Comparison of ENCODE assay signal across 21 cellular contexts in genomic region chr3:124157748-124158147, GRCh38.
DNase-seq lines count a peak whose midpoint lies in the region; ATAC-seq and TF ChIP-seq lines count a peak whose summit lies in the region.
"Had no signal": no experiment of that assay in that cellular context is flagged by ENCODE, and none has a peak within 500 bp of the region (broad histone marks: within the 10 kb centered on the region; RNA-seq: fewer than 3 reads in every experiment).

No MANE protein-coding gene starts in this region.

- no peaks in the 10 kb centered on the region for H3K36me3 ChIP-seq in SK-N-SH (replicated peaks in 1 of 2; ENCODE audit: control insufficient read depth in 1 of 2, insufficient read depth in 2 of 2, low read length in 1 of 2)
- no peaks in the 10 kb centered on the region for H3K36me3 ChIP-seq in ascending aorta
- no peaks in the 10 kb centered on the region for H3K36me3 ChIP-seq in iPS-15b (ENCODE audit: control insufficient read depth, insufficient read depth, low read length)
- H3K36me3 ChIP-seq: BLaER1 treated with 17β-estradiol and CSF1 and Interleukin-3, amounts not matched to agents 10 nM and 100 nM; Peyer's patch; SJCRH30 had no signal

- TF ChIP-seq EP300 in SK-N-SH (IDR thresholded peaks at IDR 0.05; ENCODE audit: borderline replicate concordance in 1 of 2, low read depth in 1 of 2, low read length in 1 of 2): no peak

- POLR2A ChIA-PET in SK-N-SH (lab: Yijun Ruan, JAX): interaction anchor here (1.1 kb wide), 1 partner anchor 17 kb away, joined by 6 read pairs; no protein-coding TSS in a partner anchor

- no peaks in the 10 kb centered on the region for H3K9me2 ChIP-seq in SK-N-SH

- H3K27ac ChIP-seq in SK-N-SH (ENCODE audit: low read depth in 2 of 2, low read length in 1 of 2): peak overlapping the region in 1 of 2 experiments; percentile 97; a peak in 2 of 4 replicates
- H3K27ac ChIP-seq in ascending aorta: peak overlapping the region; percentile 3 to 52
- H3K27ac ChIP-seq: 22Rv1; BLaER1 treated with 17β-estradiol and CSF1 and Interleukin-3, amounts not matched to agents 10 nM and 100 nM; Peyer's patch; SJCRH30 had no signal

- ATAC-seq in SK-N-SH treated with all-trans-retinoic acid at 6 μM for 48 hours (peak; percentile 38), GM21619 (IDR thresholded peaks at IDR 0.05; ENCODE audit: unreplicated experiment) (no peak)
- no peak for ATAC-seq in activated naive CD4-positive, alpha-beta T cell treated with anti-CD3 and anti-CD28 coated beads, Interleukin-2, amount 50 U/mL, for 72 hours
- ATAC-seq: HepG2 had no signal

- H3K79me2 ChIP-seq in SK-N-SH (ENCODE audit: insufficient read depth): no peaks in the 10 kb centered on the region

- peaks cover 0 to 27% of the 10 kb centered on the region in 2 experiments; a peak in 2 of 4 replicates for H3K4me1 ChIP-seq in SK-N-SH (ENCODE audit: control insufficient read depth in 1 of 2, insufficient read depth in 2 of 2, low read depth in 1 of 2, low read length in 1 of 2)
- peaks cover 19 to 47% of the 10 kb centered on the region in 2 donors for H3K4me1 ChIP-seq in ascending aorta
- peaks cover 23% of the 10 kb centered on the region for H3K4me1 ChIP-seq in iPS-15b (ENCODE audit: control insufficient read depth, insufficient read depth, low read length)
- H3K4me1 ChIP-seq: Peyer's patch, SJCRH30 had no signal

- no peak overlapping the region for H3K27ac Mint-ChIP-seq in activated naive CD4-positive, alpha-beta T cell treated with anti-CD3 and anti-CD28 coated beads, Interleukin-2, amount 50 U/mL, for 72 hours
- H3K27ac Mint-ChIP-seq in activated CD4-positive, alpha-beta T cell treated with anti-CD3 and anti-CD28 coated beads, Interleukin-2, amount 10 ng/mL, durations not matched to agents 24 days and 14 days: no peak overlapping the region
- H3K27ac Mint-ChIP-seq: CD8-positive, alpha-beta memory T cell had no signal

- H3K27me3 ChIP-seq in SK-N-SH (ENCODE audit: insufficient read depth) (no peaks in the 10 kb centered on the region), ascending aorta (no peaks in the 10 kb centered on the region), iPS-15b (ENCODE audit: control insufficient read depth, insufficient read depth, low read length) (no peaks in the 10 kb centered on the region)
- H3K27me3 ChIP-seq: BLaER1 treated with 17β-estradiol and CSF1 and Interleukin-3, amounts not matched to agents 10 nM and 100 nM; Peyer's patch; SJCRH30 had no signal

- intact Hi-C loops in ascending aorta (cut with DNase I): no loop called here
- intact Hi-C loops in activated CD4-positive, alpha-beta T cell treated with anti-CD3 and anti-CD28 coated beads, Interleukin-2, amount 10 ng/mL, durations not matched to agents 24 days and 14 days (cut with micrococcal nuclease): no loop called here

- no peak for TF ChIP-seq RAD21 in SK-N-SH (IDR thresholded peaks at IDR 0.05; ENCODE audit: low read length)

- no peaks in the 10 kb centered on the region for H3K27me3 Mint-ChIP-seq in activated CD4-positive, alpha-beta T cell treated with anti-CD3 and anti-CD28 coated beads, Interleukin-2, amount 10 ng/mL, durations not matched to agents 24 days and 14 days

- H3K9me3 ChIP-seq in SK-N-SH (no peaks in the 10 kb centered on the region), ascending aorta (no peaks in the 10 kb centered on the region), iPS-15b (ENCODE audit: control insufficient read depth, insufficient read depth, low read length) (no peaks in the 10 kb centered on the region)
- H3K9me3 ChIP-seq: Peyer's patch, SJCRH30 had no signal

- CTCF ChIA-PET in SK-N-SH (lab: Yijun Ruan, JAX): interaction anchor here (1.2 to 2.2 kb wide), 4 partner anchors 15 to 142 kb away, joined by 3 to 7 read pairs (median 5); no protein-coding TSS in a partner anchor

- H3K4me3 ChIP-seq in SK-N-SH (ENCODE audit: low read depth in 2 of 2, low read length in 1 of 2) (no peak overlapping the region), ascending aorta (no peak overlapping the region), iPS-15b (ENCODE audit: low read depth, low read length) (peak overlapping the region; percentile 30)
- H3K4me3 ChIP-seq: BLaER1 treated with 17β-estradiol and CSF1 and Interleukin-3, amounts not matched to agents 10 nM and 100 nM; Peyer's patch; SJCRH30 had no signal

- 54% methylated on average over 3 of the region's 3 CpGs for WGBS in SK-N-SH (ENCODE audit: low lambda C conversion rate)

- H3K9me3 Mint-ChIP-seq in activated naive CD4-positive, alpha-beta T cell treated with anti-CD3 and anti-CD28 coated beads, Interleukin-2, amount 50 U/mL, for 72 hours: no peaks in the 10 kb centered on the region
- no peaks in the 10 kb centered on the region for H3K9me3 Mint-ChIP-seq in activated CD4-positive, alpha-beta T cell treated with anti-CD3 and anti-CD28 coated beads, Interleukin-2, amount 10 ng/mL, durations not matched to agents 24 days and 14 days

- H3K4me2 ChIP-seq in SK-N-SH: no peak overlapping the region

- no peak for TF ChIP-seq CTCF in SK-N-SH (IDR thresholded peaks at IDR 0.05)
- no peak for TF ChIP-seq CTCF in ascending aorta (IDR thresholded peaks at IDR 0.05)

- H3K4me3 Mint-ChIP-seq in activated CD4-positive, alpha-beta T cell treated with anti-CD3 and anti-CD28 coated beads, Interleukin-2, amount 10 ng/mL, durations not matched to agents 24 days and 14 days: no peak overlapping the region

- DNase-seq in SK-N-SH (no peak), ascending aorta (ENCODE audit: low spot score in 2 of 2) (no peak), RKO (ENCODE audit: low spot score) (no peak)
- no peak for DNase-seq in activated naive CD4-positive, alpha-beta T cell treated with anti-CD3 and anti-CD28 coated beads, Interleukin-2, amount 50 U/mL, for 72 hours (ENCODE audit: low spot score in 2 of 2)
- DNase-seq in activated CD4-positive, alpha-beta T cell treated with anti-CD3 and anti-CD28 coated beads, Interleukin-2, amount 10 ng/mL, durations not matched to agents 24 days and 14 days: no peak
- DNase-seq: ACHN; Calu3; CD8-positive, alpha-beta memory T cell; DMS153; KBM-7; NCI-H1092; NCI-H1436 treated with DMSO at 0.1 percent for 48 hours; NCI-H1930; Peyer's patch; SJCRH30 had no signal

- peaks cover 5% of the 10 kb centered on the region; the same call in 1 of the 2 replicates for H4K20me1 ChIP-seq in SK-N-SH (ENCODE audit: insufficient read depth)
- H4K20me1 ChIP-seq: BLaER1 treated with 17β-estradiol and CSF1 and Interleukin-3, amounts not matched to agents 10 nM and 100 nM had no signal

- H2AFZ ChIP-seq in SK-N-SH (ENCODE audit: low read depth): no peak overlapping the region

- H3F3A ChIP-seq in SK-N-SH (replicated peaks; ENCODE audit: insufficient read depth): no peaks in the 10 kb centered on the region

- H3K9ac ChIP-seq in SK-N-SH: no peak overlapping the region
- H3K9ac ChIP-seq in iPS-15b (ENCODE audit: low read depth, low read length): peak overlapping the region; percentile 37
- H3K9ac ChIP-seq: BLaER1 treated with 17β-estradiol and CSF1 and Interleukin-3, amounts not matched to agents 10 nM and 100 nM had no signal

- no peaks in the 10 kb centered on the region for H3K4me1 Mint-ChIP-seq in activated CD4-positive, alpha-beta T cell treated with anti-CD3 and anti-CD28 coated beads, Interleukin-2, amount 10 ng/mL, durations not matched to agents 24 days and 14 days
- H3K4me1 Mint-ChIP-seq: CD8-positive, alpha-beta memory T cell had no signal

- no peaks in the 10 kb centered on the region for H3K36me3 Mint-ChIP-seq in activated naive CD4-positive, alpha-beta T cell treated with anti-CD3 and anti-CD28 coated beads, Interleukin-2, amount 50 U/mL, for 72 hours
- H3K36me3 Mint-ChIP-seq in activated CD4-positive, alpha-beta T cell treated with anti-CD3 and anti-CD28 coated beads, Interleukin-2, amount 10 ng/mL, durations not matched to agents 24 days and 14 days (ENCODE audit: low read depth): no peaks in the 10 kb centered on the region
- H3K36me3 Mint-ChIP-seq: CD8-positive, alpha-beta memory T cell had no signal

TF ChIP-seq in SK-N-SH treated with all-trans-retinoic acid at 6 μM for 48 hours, 23 proteins besides CTCF, POLR2A, EP300 and RAD21 (continues in another document):
- TF ChIP-seq ZFP30 (CRISPR knock-in tag; IDR thresholded peaks at IDR 0.05) (no peak), BACH2 (CRISPR knock-in tag; IDR thresholded peaks at IDR 0.05; ENCODE audit: borderline replicate concordance) (no peak), TCF4 (CRISPR knock-in tag; IDR thresholded peaks at IDR 0.05; ENCODE audit: borderline replicate concordance) (no peak), ESRRG (CRISPR knock-in tag; IDR thresholded peaks at IDR 0.05) (no peak), PPARA (CRISPR knock-in tag; IDR thresholded peaks at IDR 0.05; ENCODE audit: borderline replicate concordance) (no peak), SNAI2 (CRISPR knock-in tag; IDR thresholded peaks at IDR 0.05) (no peak)

TF ChIP-seq in SK-N-SH, 30 proteins besides CTCF, POLR2A, EP300 and RAD21:
- TF ChIP-seq USF2 (IDR thresholded peaks at IDR 0.05; ENCODE audit: borderline replicate concordance, low read depth, low read length): no peak
- TF ChIP-seq MAX (IDR thresholded peaks at IDR 0.05; ENCODE audit: low read depth): no peak
- no peak for TF ChIP-seq RCOR1 (IDR thresholded peaks at IDR 0.05; ENCODE audit: low read length)
- TF ChIP-seq GATA2 (CRISPR knock-in tag; IDR thresholded peaks at IDR 0.05): no peak
- no peak for TF ChIP-seq RFX5 (IDR thresholded peaks at IDR 0.05; ENCODE audit: low read length)
- TF ChIP-seq CHD2 (IDR thresholded peaks at IDR 0.05; ENCODE audit: low read length, partially characterized antibody): no peak
TF ChIP-seq in SK-N-SH: peak in this region for 0.
